In genomic region chr9:81689093-81689342, GRCh38 we compare ENCODE assay signal across 8 cellular contexts. TPM values are rescaled to one million over a fixed set of nuclear protein-coding genes. Genes with fewer than 3 reads are reported as not detected.
A peak's percentile ranks its signal among the peaks of the same experiment; 100 is the strongest.
DNase-seq lines count a peak whose midpoint lies in the region; ATAC-seq, FAIRE-seq and TF ChIP-seq lines count a peak whose summit lies in the region.
"Not testable (repeated sequence)": the region's sequence is repeated elsewhere in the genome, so short reads cannot be mapped to it uniquely, and the experiment has no call there.

No MANE protein-coding gene starts in this region.

- H3K27me3 ChIP-seq in Peyer's patch; endothelial cell of umbilical vein (ENCODE audit: control insufficient read depth in 2 of 2, insufficient read depth in 2 of 2, low read length in 2 of 2); layer of hippocampus (ENCODE audit: control insufficient read depth, insufficient read depth, low read length); ovary: not testable (repeated sequence)

- POLR2A ChIA-PET in endothelial cell of umbilical vein (lab: Charles Lee): interaction anchor here (0.7 kb wide), 3 partner anchors 187 to 1181 kb away, joined by 4 to 7 read pairs (median 5); no protein-coding TSS in a partner anchor

- peak overlapping the region; percentile 78 to 93 (median 86) for H3K27ac ChIP-seq in Peyer's patch
- peak overlapping the region; percentile 67 for H3K27ac ChIP-seq in endothelial cell of umbilical vein (ENCODE audit: insufficient read depth, low read depth, low read length)
- peak overlapping the region; percentile 68 for H3K27ac ChIP-seq in layer of hippocampus (ENCODE audit: low read depth, low read length)
- peak overlapping the region; percentile 16 to 83 for H3K27ac ChIP-seq in ovary

- not testable (repeated sequence) for TF ChIP-seq POLR2A in Peyer's patch (IDR thresholded peaks at IDR 0.05); endothelial cell of umbilical vein (IDR thresholded peaks at IDR 0.05; ENCODE audit: low read depth, low read length); ovary (IDR thresholded peaks at IDR 0.05)

- H3K9me1 ChIP-seq in endothelial cell of umbilical vein (replicated peaks; ENCODE audit: control insufficient read depth, extremely low read depth, insufficient read depth, low read length): not testable (repeated sequence)

- H3K4me1 ChIP-seq in Peyer's patch (peaks cover 0 to 11% (median 0%) of the 10 kb centered on the region in 4 donors), endothelial cell of umbilical vein (ENCODE audit: control insufficient read depth, extremely low read depth, insufficient read depth, low read length) (peaks cover 31% of the 10 kb centered on the region)
- not testable (repeated sequence) for H3K4me1 ChIP-seq in ovary (ENCODE audit: insufficient read depth)

- not testable (repeated sequence) for H3K27me3 Mint-ChIP-seq in activated naive CD8-positive, alpha-beta T cell
- H3K27me3 Mint-ChIP-seq in type B pancreatic cell: peaks cover 14% of the 10 kb centered on the region

- CTCF ChIA-PET in endothelial cell of umbilical vein (lab: Charles Lee): interaction anchor here (0.7 to 6.1 kb wide), 4 partner anchors 92 to 1135 kb away, joined by 5 to 47 read pairs (median 20); no protein-coding TSS in a partner anchor

- not testable (repeated sequence) for TF ChIP-seq EP300 in ovary (IDR thresholded peaks at IDR 0.05)

- H3K27ac Mint-ChIP-seq in activated naive CD8-positive, alpha-beta T cell: peak overlapping the region; percentile 34
- peak overlapping the region; percentile 86 for H3K27ac Mint-ChIP-seq in type B pancreatic cell

- peaks cover 48% of the 10 kb centered on the region for H3K79me2 ChIP-seq in endothelial cell of umbilical vein (ENCODE audit: control insufficient read depth, insufficient read depth, low read length)

- FAIRE-seq in endothelial cell of umbilical vein (lab: Jason Lieb, UNC): not testable (repeated sequence)

- H3K4me2 ChIP-seq in endothelial cell of umbilical vein (ENCODE audit: insufficient read depth, low read length): peak overlapping the region; percentile 56

- H3K9me3 ChIP-seq in Peyer's patch; endothelial cell of umbilical vein (replicated peaks; ENCODE audit: control insufficient read depth, insufficient read depth, low read length); ovary: not testable (repeated sequence)

- DNase-seq in Peyer's patch; endothelial cell of umbilical vein (ENCODE audit: low read depth, low spot score); ovary; type B pancreatic cell (ENCODE audit: extremely low spot score, unreplicated experiment): not testable (repeated sequence)

- H4K20me1 ChIP-seq in endothelial cell of umbilical vein (replicated peaks; ENCODE audit: control insufficient read depth, extremely low read depth, insufficient read depth, low read length): not testable (repeated sequence)

- peaks cover 18% of the 10 kb centered on the region for H3K4me1 Mint-ChIP-seq in activated naive CD8-positive, alpha-beta T cell (ENCODE audit: low read depth)
- peaks cover 28% of the 10 kb centered on the region for H3K4me1 Mint-ChIP-seq in type B pancreatic cell (ENCODE audit: unreplicated experiment)

- H3K9ac ChIP-seq in endothelial cell of umbilical vein (replicated peaks; ENCODE audit: extremely low read depth, insufficient read depth, low read length): peak overlapping the region; percentile 82

- 0 to 1% (median 1%) methylated on average over 13 to 21 of the region's 21 CpGs for WGBS in ovary, 3 donors

- ATAC-seq in GM18499 (IDR thresholded peaks at IDR 0.05; ENCODE audit: insufficient read depth, unreplicated experiment) (peak; percentile 18), HG02981 (IDR thresholded peaks at IDR 0.05; ENCODE audit: unreplicated experiment) (peak; percentile 5)

- not testable (repeated sequence) for H3K9me3 Mint-ChIP-seq in activated naive CD8-positive, alpha-beta T cell (ENCODE audit: low read depth); type B pancreatic cell

- H3K4me3 ChIP-seq in Peyer's patch: peak overlapping the region; percentile 65 to 81 (median 72)
- peak overlapping the region; percentile 78 to 96 (median 80) for H3K4me3 ChIP-seq in endothelial cell of umbilical vein (replicated peaks in 1 of 3; ENCODE audit: insufficient read depth in 1 of 3, low read depth in 1 of 3, low read length in 3 of 3)
- H3K4me3 ChIP-seq in ovary: peak overlapping the region; percentile 91

- H3K36me3 ChIP-seq in Peyer's patch; endothelial cell of umbilical vein (ENCODE audit: control insufficient read depth in 2 of 2, extremely low read depth in 1 of 2, insufficient read depth in 2 of 2, low read length in 2 of 2); ovary: not testable (repeated sequence)

- TSS peak; percentile 27 for BruUV-seq in endothelial cell of umbilical vein (replicated peaks; lab: Mats Ljungman, UMichigan)

- H3K36me3 Mint-ChIP-seq in activated naive CD8-positive, alpha-beta T cell; type B pancreatic cell: not testable (repeated sequence)

- TF ChIP-seq CTCF in Peyer's patch (IDR thresholded peaks at IDR 0.05); endothelial cell of umbilical vein (IDR thresholded peaks at IDR 0.05; ENCODE audit: extremely low read depth in 1 of 2, insufficient read depth in 1 of 2, low read depth in 1 of 2, low read length in 2 of 2); ovary (IDR thresholded peaks at IDR 0.05); type B pancreatic cell (conservative IDR thresholded peaks at IDR 0.05): not testable (repeated sequence)

- dilution Hi-C loops in endothelial cell of umbilical vein (cut with MboI; ENCODE audit: extremely low pct_ligation_motif_present, low sequenced_read_pairs): not testable (repeated sequence)

- peak overlapping the region; percentile 83 for H3K4me3 Mint-ChIP-seq in activated naive CD8-positive, alpha-beta T cell
- H3K4me3 Mint-ChIP-seq in type B pancreatic cell: peak overlapping the region; percentile 98

- intact Hi-C loops in endothelial cell of umbilical vein (cut with micrococcal nuclease) (loop anchor here (1.0 to 10.0 kb wide), 15 partner anchors 36 to 1273 kb away; no protein-coding TSS in a partner anchor), ovary (cut with DNase I) (loop anchor here (5.0 to 10.0 kb wide), 3 partner anchors 74 to 167 kb away; no protein-coding TSS in a partner anchor)

- H2AFZ ChIP-seq in endothelial cell of umbilical vein (ENCODE audit: low read depth, low read length): peak overlapping the region; percentile 42

RNA-seq across cellular contexts. Expression of gene TLE1, which starts 0.3 kb away (rescaled TPM):
- total RNA-seq in Peyer's patch: 10 to 100 TPM; 18.7 to 54.5 (median 40.2) TPM
- 58.2 and 60.8 TPM in 2 replicates for total RNA-seq in endothelial cell of umbilical vein
- 54.6 and 55.0 TPM in 2 replicates for polyA plus RNA-seq in endothelial cell of umbilical vein
- polyA plus RNA-seq in endothelial cell of umbilical vein (2011; cell fraction: cytosol; rRNA removed): 50.4 and 55.6 TPM in 2 replicates
- polyA plus RNA-seq in endothelial cell of umbilical vein (2011; cell fraction: nucleus; rRNA removed): 67.2 and 67.7 TPM in 2 replicates
- 46.0 and 50.3 TPM in 2 replicates for polyA plus RNA-seq in endothelial cell of umbilical vein (2012)
- 59.1 and 65.1 TPM in 2 replicates for polyA minus RNA-seq in endothelial cell of umbilical vein
- polyA minus RNA-seq in endothelial cell of umbilical vein (2011; cell fraction: cytosol; rRNA and poly(A)+ RNA removed): not detected
- 57.3 and 57.5 TPM in 2 replicates for polyA minus RNA-seq in endothelial cell of umbilical vein (2011; cell fraction: nucleus; rRNA and poly(A)+ RNA removed)
- 10 to 100 TPM; 25.8 to 58.1 (median 43.8) TPM for total RNA-seq in ovary
- polyA plus RNA-seq in ovary: 10 to 100 TPM; 28.8 to 38.9 TPM
- 40.2 and 99.6 TPM in 2 replicates for total RNA-seq in type B pancreatic cell (ENCODE audit: low replicate concordance)
